1 cellular context compared by ENCODE assay signal in genomic region chr18:36301884-36302283, GRCh38.
TF ChIP-seq lines count a peak whose summit lies in the region.

No MANE protein-coding gene starts in this region.

TF ChIP-seq in GM12878, 131 proteins besides CTCF, POLR2A, EP300 and RAD21:
- TF ChIP-seq BMI1 (IDR thresholded peaks at IDR 0.05; ENCODE audit: borderline replicate concordance) (no peak), TARDBP (IDR thresholded peaks at IDR 0.05; ENCODE audit: borderline replicate concordance) (no peak), SREBF1 (IDR thresholded peaks at IDR 0.05; ENCODE audit: low read length) (no peak), MYB (IDR thresholded peaks at IDR 0.05; ENCODE audit: borderline replicate concordance, low read depth, low read length) (no peak), ZBTB11 (CRISPR knock-in tag; IDR thresholded peaks at IDR 0.05) (no peak), STAT3 (IDR thresholded peaks at IDR 0.05; ENCODE audit: low read depth, low read length) (no peak), MYC (IDR thresholded peaks at IDR 0.05; ENCODE audit: insufficient read depth, insufficient read length, insufficient replicate concordance, low read length, severe bottlenecking) (no peak), IRF4 (IDR thresholded peaks at IDR 0.05; ENCODE audit: low read depth, low read length) (no peak), GATAD2B (conservative IDR thresholded peaks at IDR 0.05; ENCODE audit: low read depth) (0 out of 2 replicates have a peak, but pooled peaks have one; percentile 23), ZZZ3 (IDR thresholded peaks at IDR 0.05; ENCODE audit: control insufficient read depth, insufficient read length, low read depth) (no peak), SMARCA5 (IDR thresholded peaks at IDR 0.05) (no peak), PAX8 (IDR thresholded peaks at IDR 0.05) (no peak), ETV6 (conservative IDR thresholded peaks at IDR 0.05 in 1 of 2, IDR thresholded peaks at IDR 0.05 in 1 of 2; ENCODE audit: borderline replicate concordance in 1 of 2, low read depth in 1 of 2) (no peak), MXI1 (IDR thresholded peaks at IDR 0.05; ENCODE audit: low read depth, low read length) (0 out of 2 replicates have a peak, but pooled peaks have one; percentile 24), RAD51 (IDR thresholded peaks at IDR 0.05) (peak; percentile 79), IKZF1 (conservative IDR thresholded peaks at IDR 0.05) (0 out of 2 replicates have a peak, but pooled peaks have one; percentile 7)
TF ChIP-seq in GM12878: peak in this region for 4.
